In the genomic region with DNA sequence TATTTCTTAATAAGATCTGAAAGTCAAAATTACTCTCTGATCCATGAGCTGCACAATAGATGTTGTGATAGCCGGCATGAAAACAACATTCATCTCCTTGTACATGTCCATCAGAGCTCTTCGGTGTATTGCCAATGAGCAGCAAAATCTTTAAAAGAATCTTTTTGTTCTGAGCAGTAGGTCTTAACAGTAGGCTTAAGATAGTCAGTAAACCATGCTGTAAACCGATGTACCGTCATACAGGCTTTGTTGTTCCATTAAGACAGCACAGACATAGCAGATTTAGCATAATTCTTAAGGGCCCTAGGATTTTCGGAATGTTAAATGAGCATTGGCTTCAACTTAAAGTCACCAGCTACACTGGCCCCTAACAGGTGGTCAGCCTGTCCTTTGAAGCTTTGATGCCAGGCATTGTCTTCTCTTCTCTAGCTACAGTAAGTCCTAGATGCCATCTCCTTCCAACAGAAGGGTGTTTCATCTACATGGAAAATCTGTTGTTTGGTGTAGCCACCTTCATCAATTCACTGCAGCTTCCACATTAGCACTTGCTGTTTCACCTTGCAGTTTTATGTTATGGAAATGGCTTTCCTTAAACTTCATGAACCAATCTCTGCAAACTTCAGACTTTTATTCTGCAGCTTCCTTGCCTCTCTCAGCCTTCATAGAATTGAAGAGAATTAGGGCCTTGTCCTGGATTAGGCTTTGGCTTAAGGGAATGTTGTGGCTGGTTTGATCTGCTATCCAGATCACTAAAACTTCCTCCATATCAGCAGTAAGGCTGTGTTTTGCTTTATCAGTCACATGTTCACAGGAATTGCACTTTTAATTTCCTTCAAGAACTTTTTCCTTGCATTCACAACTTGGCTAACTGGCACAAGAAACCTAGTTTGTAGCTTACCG, we compare ENCODE assay signal across 12 cellular contexts.
"Had no signal": no experiment of that assay in that cellular context is flagged by ENCODE, and none has a peak within 500 bp of the region (broad histone marks: within the 10 kb centered on the region; RNA-seq: fewer than 3 reads in every experiment).

No MANE protein-coding gene starts in this region.

- H3K27ac ChIP-seq: cardiac muscle cell, prostate gland, right lobe of liver, tibial artery had no signal

- H3K27me3 ChIP-seq: cardiac muscle cell, right lobe of liver, spleen, tibial artery had no signal

- H3K9me3 ChIP-seq: prostate gland, right lobe of liver, spleen, tibial artery had no signal

- H3K4me3 ChIP-seq: cardiac muscle cell, prostate gland, right lobe of liver, spleen, tibial artery had no signal

- DNase-seq: activated CD4-positive, alpha-beta T cell treated with anti-CD3 and anti-CD28 coated beads, Interleukin-2, amount 50 U/mL, for 1 hour; activated CD4-positive, CD25-positive, alpha-beta regulatory T cell; activated naive CD4-positive, alpha-beta T cell treated with anti-CD3 and anti-CD28 coated beads, Interleukin-2, amount 50 U/mL, for 16 hours; hippocampal formation; kidney; mesendoderm; right lobe of liver; spleen; stimulated activated naive CD8-positive, alpha-beta T cell treated with anti-CD3 and anti-CD28 coated beads, Interleukin-15, amount 100 ng/mL, for 72 hours; tibial artery had no signal

- H3K4me1 ChIP-seq: prostate gland, right lobe of liver had no signal

- H3K36me3 ChIP-seq: cardiac muscle cell, prostate gland, right lobe of liver, tibial artery had no signal
